8 cellular contexts compared by ENCODE assay signal in genomic region chr4:85084371-85085170, GRCh38.
DNase-seq lines count a peak whose midpoint lies in the region; ATAC-seq and TF ChIP-seq lines count a peak whose summit lies in the region.

No MANE protein-coding gene starts in this region.

- ATAC-seq in GM19397 (IDR thresholded peaks at IDR 0.05; ENCODE audit: unreplicated experiment) (peak; percentile 79), HG03460 (IDR thresholded peaks at IDR 0.05; ENCODE audit: unreplicated experiment) (peak; percentile 90)

- in situ Hi-C loops in astrocyte of the spinal cord (cut with HindIII; ENCODE audit: low sequenced_read_pairs), result no loop called here

- H3K4me3 ChIP-seq in astrocyte of the spinal cord (ENCODE audit: low read depth, low read length), result no peak overlapping the region
- H3K4me3 ChIP-seq in suprapubic skin, result no peak overlapping the region

- 9% methylated on average over 3 of the region's 3 CpGs for WGBS in suprapubic skin

- H3K27ac ChIP-seq in suprapubic skin, result no peak overlapping the region

- H3K36me3 ChIP-seq in suprapubic skin, result no peaks in the 10 kb centered on the region

- no peak for TF ChIP-seq POLR2A in suprapubic skin (IDR thresholded peaks at IDR 0.05)

- H3K4me1 ChIP-seq in suprapubic skin, result no peaks in the 10 kb centered on the region

- TF ChIP-seq CTCF in astrocyte of the spinal cord (IDR thresholded peaks at IDR 0.05; ENCODE audit: low read depth, low read length) (peak; percentile 78), suprapubic skin (IDR thresholded peaks at IDR 0.05) (peak; percentile 37 to 51)

- H3K27me3 ChIP-seq in suprapubic skin, result no peaks in the 10 kb centered on the region

- peak; percentile 21 for DNase-seq in Daoy (ENCODE audit: low read depth)
- DNase-seq in NCI-H510A (lab: John Stamatoyannopoulos, UW), result peak; percentile 38
- peak; percentile 83 for DNase-seq in astrocyte of the spinal cord (ENCODE audit: low read depth, low spot score)
- peak; percentile 92 for DNase-seq in inferior parietal cortex (ENCODE audit: extremely low spot score)
- no peak for DNase-seq in suprapubic skin (ENCODE audit: low spot score in 2 of 2)
- no peak for DNase-seq in activated naive CD4-positive, alpha-beta T cell treated with Interleukin-2 at 50 U/mL for 16 hours

- no peaks in the 10 kb centered on the region for H3K9me3 ChIP-seq in suprapubic skin

- TF ChIP-seq EP300 in suprapubic skin (IDR thresholded peaks at IDR 0.05), result no peak

Comparison
In these comparisons a context has a peak if more than half of its experiments do, and no peak if none do; other contexts are left out.
1. DNase-seq: peak in Daoy (single experiment), NCI-H510A (single experiment), astrocyte of the spinal cord (single experiment) and inferior parietal cortex (single experiment); none in suprapubic skin (0 of 2) and activated naive CD4-positive, alpha-beta T cell treated with Interleukin-2 at 50 U/mL for 16 hours (single experiment).